Comparison of ENCODE assay signal across 10 cellular contexts in the genomic region with DNA sequence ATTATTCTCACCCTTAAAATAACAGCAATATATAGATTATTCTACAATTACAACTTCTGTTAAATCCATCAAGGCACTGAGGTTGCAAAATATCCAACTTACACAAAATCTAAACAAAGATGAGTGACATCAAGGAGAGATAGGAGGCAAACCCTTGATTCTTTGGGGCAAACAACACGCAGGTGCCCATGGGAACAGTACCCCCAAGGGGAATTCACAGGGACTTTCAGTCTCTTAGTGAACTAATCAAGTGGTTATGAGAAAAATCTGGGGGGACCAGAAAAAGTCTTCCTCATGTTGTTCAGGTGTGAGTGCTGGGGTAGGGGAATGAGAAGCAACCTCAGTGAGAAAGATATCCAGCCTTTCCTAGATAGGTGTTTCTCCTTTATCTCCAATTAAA.
"Had no signal": no experiment of that assay in that cellular context is flagged by ENCODE, and none has a peak within 500 bp of the region (broad histone marks: within the 10 kb centered on the region; RNA-seq: fewer than 3 reads in every experiment).

No MANE protein-coding gene starts in this region.

- H3K9me3 Mint-ChIP-seq: HFFc6 had no signal

- H3K9ac ChIP-seq: GM23248 had no signal

- H3K27ac Mint-ChIP-seq: HFFc6 had no signal

- ATAC-seq: HCT116, K562 had no signal

- H3K4me3 Mint-ChIP-seq: HFFc6 had no signal

- H3K4me1 ChIP-seq: HAP-1 had no signal

- H3K4me3 ChIP-seq: GM23248, HAP-1, K562 had no signal

- H3K9me3 ChIP-seq: HAP-1 had no signal

- DNase-seq: GM23248, GOT3, H7, HFFc6, IMR-90, KG1 had no signal

- FAIRE-seq: HTR-8/SVneo, K562 had no signal

- H2AFZ ChIP-seq: GM23248 had no signal

- H3K36me3 ChIP-seq: HAP-1 had no signal

- H3K27ac ChIP-seq: GM23248 had no signal
